22 cellular contexts compared by ENCODE assay signal in the genomic region with DNA sequence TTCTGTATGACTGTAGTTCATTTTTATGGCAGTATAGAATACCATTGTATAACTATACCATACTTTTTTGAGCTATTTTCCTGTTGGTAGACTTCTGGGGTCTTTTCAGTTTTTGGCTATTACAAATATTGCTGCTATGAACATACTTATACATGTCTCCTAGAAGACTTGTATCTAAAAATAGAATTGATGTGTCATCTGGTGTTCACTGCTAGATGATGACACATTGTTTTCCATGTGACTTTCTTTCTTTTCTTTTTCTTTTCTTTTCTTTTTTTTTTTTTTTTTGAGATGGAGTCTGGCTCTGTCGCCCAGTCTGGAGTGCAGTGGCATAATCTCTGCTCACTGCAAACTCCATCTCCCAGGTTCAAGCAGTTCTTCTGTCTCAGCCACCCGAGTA.
DNase-seq lines count a peak whose midpoint lies in the region; ATAC-seq, FAIRE-seq and TF ChIP-seq lines count a peak whose summit lies in the region.
"Had no signal": no experiment of that assay in that cellular context is flagged by ENCODE, and none has a peak within 500 bp of the region (broad histone marks: within the 10 kb centered on the region; RNA-seq: fewer than 3 reads in every experiment).

No MANE protein-coding gene starts in this region.

- TF ChIP-seq CTCF in PC-3 (conservative IDR thresholded peaks at IDR 0.05; ENCODE audit: low read depth, low read length) (no peak), epithelial cell of esophagus (IDR thresholded peaks at IDR 0.05; ENCODE audit: insufficient read depth, low read depth, low read length, missing control alignments) (no peak), GM10248 (IDR thresholded peaks at IDR 0.05; ENCODE audit: control extremely low read depth, extremely low read depth, low read depth, missing control alignments) (no peak), left lung (IDR thresholded peaks at IDR 0.05) (no peak)

- H3K36me3 ChIP-seq in PC-3 (ENCODE audit: low read depth, low read length) (no peaks in the 10 kb centered on the region), left lung (no peaks in the 10 kb centered on the region)
- H3K36me3 ChIP-seq: prostate gland had no signal

- POLR2A ChIA-PET in PC-3 (lab: Charles Lee; ENCODE audit: unreplicated experiment): no interaction called here
- POLR2A ChIA-PET in GM10248 (lab: Yijun Ruan, JAX): interaction anchor here (0.7 kb wide), 1 partner anchor 43 kb away, joined by 3 read pairs; no protein-coding TSS in a partner anchor

- H3K79me2 ChIP-seq in PC-3 (ENCODE audit: low read length): no peaks in the 10 kb centered on the region

- no peak overlapping the region for H3K27ac ChIP-seq in PC-3 (ENCODE audit: low read length)
- no peak overlapping the region for H3K27ac ChIP-seq in left lung
- H3K27ac ChIP-seq: prostate gland, skin epidermis had no signal

- H3K27me3 ChIP-seq in PC-3 (ENCODE audit: low read length): no peaks in the 10 kb centered on the region
- peaks cover 0 to 6% of the 10 kb centered on the region in 2 donors for H3K27me3 ChIP-seq in left lung

- no peak overlapping the region for H2AFZ ChIP-seq in PC-3 (ENCODE audit: low read length)
- H2AFZ ChIP-seq: GM23338 had no signal

- no peaks in the 10 kb centered on the region for H3K9me2 ChIP-seq in PC-3 (replicated peaks; ENCODE audit: low read length)

- H3K9me3 ChIP-seq in PC-3 (ENCODE audit: low read length): no peaks in the 10 kb centered on the region
- H3K9me3 ChIP-seq in left lung: peaks cover 0 to 2% of the 10 kb centered on the region in 2 donors
- H3K9me3 ChIP-seq: prostate gland had no signal

- no peaks in the 10 kb centered on the region for H3F3A ChIP-seq in PC-3 (ENCODE audit: low read length, unreplicated experiment)

- H3K4me1 ChIP-seq in PC-3 (ENCODE audit: insufficient read depth, low read length) (0 out of 2 replicates have a peak, but pooled peaks cover 2% of the 10 kb centered on the region), left lung (no peaks in the 10 kb centered on the region)
- H3K4me1 ChIP-seq: prostate gland had no signal

- no peaks in the 10 kb centered on the region for H4K20me1 ChIP-seq in PC-3 (ENCODE audit: low read length)

- FAIRE-seq in H54 (lab: Jason Lieb, UNC): no peak
- FAIRE-seq: frontal cortex, TTC549 had no signal

- intact Hi-C loops in PC-3 (cut with micrococcal nuclease) (no loop called here), left lung (cut with DNase I) (no loop called here)

- no peak for ATAC-seq in PC-3
- ATAC-seq in left lung: no peak
- ATAC-seq: GM23338; stimulated activated naive CD8-positive, alpha-beta T cell treated with anti-CD3 and anti-CD28 coated beads, Interleukin-15, amount 100 ng/mL, for 72 hours had no signal

- DNase-seq in H54 (ENCODE audit: insufficient read length, low spot score) (peak; percentile 13), PC-3 (peak; percentile 51), epithelial cell of esophagus (ENCODE audit: low read depth) (peak; percentile 44), renal cortical epithelial cell (ENCODE audit: low read depth) (peak; percentile 44), Kasumi-1 (lab: John Stamatoyannopoulos, UW) (no peak), GM10248 (ENCODE audit: extremely low spot score) (no peak), left lung (no peak)
- no peak for DNase-seq in activated CD4-positive, alpha-beta T cell treated with anti-CD3 and anti-CD28 coated beads for 4 hours
- DNase-seq: activated CD4-positive, alpha-beta T cell treated with anti-CD3 and anti-CD28 coated beads, Interleukin-2, amount 10 ng/mL, durations not matched to agents 24 days and 14 days; COR-L47; kidney glomerular epithelial cell; NCI-H1092 treated with DMSO at 0.1 percent for 48 hours; NCI-H2081; stimulated activated CD4-positive, alpha-beta T cell treated with anti-CD3 and anti-CD28 coated beads, Interleukin-2, amount 100 ng/mL, for 48 hours; stimulated activated naive CD8-positive, alpha-beta T cell treated with anti-CD3 and anti-CD28 coated beads, Interleukin-15, amount 100 ng/mL, for 72 hours; SW 1271; trophoblast cell had no signal

- no peak overlapping the region for H3K4me3 ChIP-seq in PC-3 (ENCODE audit: low read length)
- no peak overlapping the region for H3K4me3 ChIP-seq in epithelial cell of esophagus (ENCODE audit: low read length)
- no peak overlapping the region for H3K4me3 ChIP-seq in left lung
- H3K4me3 ChIP-seq: GM23338, prostate gland, skin epidermis had no signal

- BruUV-seq in PC-3 (replicated peaks; lab: Mats Ljungman, UMichigan): no TSS peak

- H3K9ac ChIP-seq in PC-3 (ENCODE audit: low read length): no peak overlapping the region

- H3K4me2 ChIP-seq in PC-3 (ENCODE audit: low read length): no peak overlapping the region
- H3K4me2 ChIP-seq: GM23338 had no signal

- TF ChIP-seq POLR2A in H54 (IDR thresholded peaks at IDR 0.05; ENCODE audit: low read depth, low read length): no peak

- CTCF ChIA-PET in PC-3 (lab: Charles Lee): no interaction called here
- CTCF ChIA-PET in GM10248 (lab: Yijun Ruan, JAX): no interaction called here

Comparison
In these comparisons a context has a peak if more than half of its experiments do, and no peak if none do; other contexts are left out.
1. DNase-seq: peak in H54 (single experiment), PC-3 (single experiment), epithelial cell of esophagus (single experiment) and renal cortical epithelial cell (single experiment); none in Kasumi-1 (0 of 2), activated CD4-positive, alpha-beta T cell treated with anti-CD3 and anti-CD28 coated beads for 4 hours (0 of 2), GM10248 (single experiment) and left lung (0 of 2).